In genomic region chr11:86116996-86117705, GRCh38 we compare ENCODE assay signal across 11 cellular contexts. TPM values are rescaled to one million over a fixed set of nuclear protein-coding genes. Genes with fewer than 3 reads are reported as not detected.
DNase-seq lines count a peak whose midpoint lies in the region; ATAC-seq and TF ChIP-seq lines count a peak whose summit lies in the region.
"Had no signal": no experiment of that assay in that cellular context is flagged by ENCODE, and none has a peak within 500 bp of the region (broad histone marks: within the 10 kb centered on the region; RNA-seq: fewer than 3 reads in every experiment).

No MANE protein-coding gene starts in this region.

- DNase-seq in right cardiac atrium, result no peak
- DNase-seq in right atrium auricular region (ENCODE audit: low spot score), result no peak
- DNase-seq in T-helper 17 cell, result no peak
- DNase-seq in fibroblast of gingiva (ENCODE audit: low read depth), result peak; percentile 38
- no peak for DNase-seq in H4 (ENCODE audit: low spot score)
- DNase-seq in dedifferentiated amniotic fluid mesenchymal stem cell (ENCODE audit: extremely low spot score), result no peak
- DNase-seq in H7, result no peak
- no peak for DNase-seq in lower leg skin (ENCODE audit: low spot score in 2 of 2)
- DNase-seq: activated naive CD4-positive, alpha-beta T cell; nucleus accumbens had no signal

- no peak for TF ChIP-seq POLR2A in lower leg skin (IDR thresholded peaks at IDR 0.05)

- no peaks in the 10 kb centered on the region for H3K27me3 ChIP-seq in right cardiac atrium (ENCODE audit: control insufficient read depth, insufficient read depth)
- H3K27me3 ChIP-seq in right atrium auricular region, result no peaks in the 10 kb centered on the region
- H3K27me3 ChIP-seq in H7 (ENCODE audit: control insufficient read depth, insufficient read depth, low read length), result no peaks in the 10 kb centered on the region

- H3K4me3 Mint-ChIP-seq in T-helper 17 cell, result no peak overlapping the region

- TF ChIP-seq CTCF in right atrium auricular region (IDR thresholded peaks at IDR 0.05) (no peak), lower leg skin (IDR thresholded peaks at IDR 0.05) (no peak)

- H3K4me1 ChIP-seq in right cardiac atrium (ENCODE audit: control insufficient read depth, insufficient read depth, low read length) (no peaks in the 10 kb centered on the region), right atrium auricular region (peaks cover 0 to 4% of the 10 kb centered on the region in 2 donors)

- WGBS in right cardiac atrium, result 80% methylated on average over 5 of the region's 5 CpGs
- whole genome bisulfite sequencing in lower leg skin, 2 donors, result 62 to 74% methylated on average over 5 of the region's 5 CpGs

- peaks cover 9% of the 10 kb centered on the region for H3K27me3 Mint-ChIP-seq in T-helper 17 cell

- peaks cover 2% of the 10 kb centered on the region for H3K36me3 Mint-ChIP-seq in T-helper 17 cell (ENCODE audit: low read depth)

- H3K27ac ChIP-seq in right cardiac atrium (ENCODE audit: low read length) (no peak overlapping the region), right atrium auricular region (no peak overlapping the region)
- H3K27ac ChIP-seq: C4-2B had no signal

- H3K4me3 ChIP-seq in right cardiac atrium (ENCODE audit: low read length) (no peak overlapping the region), right atrium auricular region (no peak overlapping the region), H7 (ENCODE audit: insufficient read depth, low read depth, low read length) (no peak overlapping the region), lower leg skin (ENCODE audit: low read depth, poor library complexity, severe bottlenecking) (no peak overlapping the region)

- peak overlapping the region; percentile 65 for H3K27ac Mint-ChIP-seq in T-helper 17 cell

- ATAC-seq in right cardiac atrium (peak; percentile 29 to 55), T-helper 17 cell (no peak)

- peaks cover 17% of the 10 kb centered on the region for H3K4me1 Mint-ChIP-seq in T-helper 17 cell

- H3K9me3 ChIP-seq in right cardiac atrium (ENCODE audit: control insufficient read depth, low read length) (no peaks in the 10 kb centered on the region), right atrium auricular region (no peaks in the 10 kb centered on the region), T-helper 17 cell (ENCODE audit: control insufficient read depth, low read length, poor library complexity, severe bottlenecking) (no peaks in the 10 kb centered on the region)

- no peaks in the 10 kb centered on the region for H3K36me3 ChIP-seq in right atrium auricular region
- H3K36me3 ChIP-seq in H7 (replicated peaks; ENCODE audit: control insufficient read depth, insufficient read depth, low read length), result no peaks in the 10 kb centered on the region

- intact Hi-C loops in right cardiac atrium (cut with DNase I), result no loop called here
- intact Hi-C loops in lower leg skin (cut with DNase I; ENCODE audit: low total_unique reads), result no loop called here

RNA-seq across cellular contexts. Expression of gene PICALM, which starts 48.3 kb away (rescaled TPM):
- total RNA-seq in right cardiac atrium, result 100 to 1,000 TPM; 170 to 298 (median 182) TPM
- 62.8 TPM for polyA plus RNA-seq in right cardiac atrium
- total RNA-seq in right atrium auricular region, result 100 to 1,000 TPM; 166 to 286 TPM
- 100 to 1,000 TPM; 122 to 124 TPM for total RNA-seq in T-helper 17 cell
- 66.1 and 91.1 TPM in 2 replicates for total RNA-seq in H4 (2014; rRNA removed; shearing (Covaris generic))
- total RNA-seq in H7 (2014; rRNA removed; shearing (Covaris generic)), result 59.5 and 69.1 TPM in 2 replicates
- 100 to 1,000 TPM; 158 to 198 (median 178) TPM for total RNA-seq in lower leg skin
